1 cellular context compared by ENCODE assay signal in genomic region chr16:12958366-12958765, GRCh38.
A peak's percentile ranks its signal among the peaks of the same experiment; 100 is the strongest.
TF ChIP-seq lines count a peak whose summit lies in the region.

No MANE protein-coding gene starts in this region.

TF ChIP-seq in IMR-90, 13 proteins besides CTCF, POLR2A, EP300 and RAD21:
- TF ChIP-seq MXI1 (IDR thresholded peaks at IDR 0.05; ENCODE audit: borderline replicate concordance, low read depth, low read length), result no peak
- TF ChIP-seq NFE2L2 (IDR thresholded peaks at IDR 0.05; ENCODE audit: low read depth, low read length), result peak; percentile 14; the same call in 1 of the 2 replicates
